11 cellular contexts compared by ENCODE assay signal in the genomic region with DNA sequence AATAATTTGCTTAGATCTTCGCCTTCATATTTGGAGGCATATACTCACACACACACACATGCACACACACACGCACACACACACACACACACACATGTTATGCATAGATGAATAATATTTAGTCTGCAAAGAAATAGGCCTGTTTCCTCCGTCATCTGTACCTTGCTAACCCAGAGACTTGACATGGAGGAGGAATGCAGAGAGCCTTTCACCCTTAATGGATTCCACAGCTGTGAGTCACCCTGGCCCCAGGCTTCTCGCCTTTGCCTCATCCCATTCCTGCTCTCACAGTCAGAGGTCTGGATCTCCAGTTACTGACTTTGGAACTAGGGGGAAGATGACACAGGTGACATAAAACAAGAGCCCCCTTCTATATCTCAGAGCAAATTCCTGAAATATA. TPM values are rescaled to one million over a fixed set of nuclear protein-coding genes. Genes with fewer than 3 reads are reported as not detected.
DNase-seq lines count a peak whose midpoint lies in the region; ATAC-seq, FAIRE-seq and TF ChIP-seq lines count a peak whose summit lies in the region.
"Had no signal": no experiment of that assay in that cellular context is flagged by ENCODE, and none has a peak within 500 bp of the region (broad histone marks: within the 10 kb centered on the region; RNA-seq: fewer than 3 reads in every experiment).

No MANE protein-coding gene starts in this region.

- peaks cover 60% of the 10 kb centered on the region for H3K79me2 ChIP-seq in keratinocyte (ENCODE audit: control insufficient read depth, insufficient read depth, low read length)

- H3K4me3 ChIP-seq in breast epithelium (no peak overlapping the region), keratinocyte (ENCODE audit: control insufficient read depth in 2 of 3, extremely low read depth in 1 of 3, insufficient read depth in 2 of 3, low read depth in 1 of 3, low read length in 3 of 3) (no peak overlapping the region), thoracic aorta (no peak overlapping the region)

- H3K27me3 ChIP-seq in breast epithelium = no peaks in the 10 kb centered on the region
- H3K27me3 ChIP-seq in keratinocyte (ENCODE audit: control insufficient read depth, extremely low read depth, insufficient read depth, low read length) = no peaks in the 10 kb centered on the region
- H3K27me3 ChIP-seq in thoracic aorta (replicated peaks; ENCODE audit: insufficient read depth) = no peaks in the 10 kb centered on the region

- no peak for TF ChIP-seq POLR2A in breast epithelium (IDR thresholded peaks at IDR 0.05)

- peak overlapping the region; percentile 75 for H3K4me2 ChIP-seq in keratinocyte (ENCODE audit: control insufficient read depth, extremely low read depth, insufficient read depth, low read depth, low read length)

- dilution Hi-C loops in keratinocyte (cut with MboI; ENCODE audit: extremely low pct_ligation_motif_present, low sequenced_read_pairs) = no loop called here

- H4K20me1 ChIP-seq in keratinocyte (ENCODE audit: control insufficient read depth, extremely low read depth, insufficient read depth, low read length) = no peaks in the 10 kb centered on the region

- H3K9ac ChIP-seq in keratinocyte (ENCODE audit: control insufficient read depth, extremely low read depth, insufficient read depth, low read length) = no peak overlapping the region

- no peaks in the 10 kb centered on the region for H3K9me1 ChIP-seq in keratinocyte (ENCODE audit: control insufficient read depth, extremely low read depth, insufficient read depth, low read length)

- H3K27ac ChIP-seq in breast epithelium (peak overlapping the region; percentile 82 to 90), keratinocyte (ENCODE audit: control insufficient read depth, insufficient read depth, low read length) (peak overlapping the region; percentile 88), thoracic aorta (no peak overlapping the region)

- peak; percentile 99 for FAIRE-seq in keratinocyte (lab: Jason Lieb, UNC)

- intact Hi-C loops in breast epithelium (cut with DNase I; ENCODE audit: low total_unique reads) = no loop called here

- ATAC-seq in thoracic aorta (ENCODE audit: insufficient number of reproducible peaks, low FRiP score, low read depth) (peak; percentile 49), HG02571 (IDR thresholded peaks at IDR 0.05; ENCODE audit: unreplicated experiment) (no peak)

- H3K36me3 ChIP-seq in breast epithelium (no peaks in the 10 kb centered on the region), keratinocyte (ENCODE audit: control insufficient read depth in 2 of 2, extremely low read depth in 1 of 2, insufficient read depth in 2 of 2, low read length in 2 of 2) (peaks cover 0 to under 1% of the 10 kb centered on the region in 2 experiments), thoracic aorta (no peaks in the 10 kb centered on the region)

- H3K9me3 ChIP-seq in breast epithelium = no peaks in the 10 kb centered on the region
- no peaks in the 10 kb centered on the region for H3K9me3 ChIP-seq in keratinocyte (ENCODE audit: control insufficient read depth, low read depth, low read length)
- H3K9me3 ChIP-seq in thoracic aorta = no peaks in the 10 kb centered on the region

- no peak for TF ChIP-seq CTCF in breast epithelium (IDR thresholded peaks at IDR 0.05)
- no peak for TF ChIP-seq CTCF in keratinocyte (optimal IDR thresholded peaks at IDR 0.05 in 1 of 3, IDR thresholded peaks at IDR 0.05 in 1 of 3, conservative IDR thresholded peaks at IDR 0.05 in 1 of 3; ENCODE audit: extremely low read depth in 1 of 3, insufficient read depth in 2 of 3, low read length in 3 of 3)
- no peak for TF ChIP-seq CTCF in thoracic aorta (IDR thresholded peaks at IDR 0.05)

- H3K4me1 ChIP-seq in breast epithelium = peaks cover 0 to 22% of the 10 kb centered on the region in 2 donors
- peaks cover 63% of the 10 kb centered on the region for H3K4me1 ChIP-seq in keratinocyte (ENCODE audit: control insufficient read depth, extremely low read depth, insufficient read depth, low read length)
- peaks cover 0 to 4% of the 10 kb centered on the region in 2 donors for H3K4me1 ChIP-seq in thoracic aorta (ENCODE audit: control insufficient read depth in 1 of 2, low read depth in 2 of 2)

- DNase-seq in HT-29 (ENCODE audit: low spot score) = peak; percentile 74
- DNase-seq in breast epithelium (ENCODE audit: low spot score in 2 of 2) = peak; percentile 86 to 93
- peak; percentile 98 for DNase-seq in keratinocyte (ENCODE audit: low read depth, low spot score)
- DNase-seq in thoracic aorta (ENCODE audit: low spot score) = no peak
- no peak for DNase-seq in NCI-H82 (lab: John Stamatoyannopoulos, UW)
- no peak for DNase-seq in NCI-H524 treated with DMSO at 0.1 percent for 48 hours (lab: John Stamatoyannopoulos, UW)
- no peak for DNase-seq in NCI-H1105 (lab: John Stamatoyannopoulos, UW)
- DNase-seq: activated T-cell treated with anti-CD3 and anti-CD28 coated beads, Interleukin-2, amount 50 U/mL, for 24 hours; NCI-H2029 treated with DMSO at 0.1 percent for 48 hours; posterior cingulate gyrus had no signal

- no peak overlapping the region for H2AFZ ChIP-seq in keratinocyte (ENCODE audit: control insufficient read depth, low read length)

RNA-seq across cellular contexts. Expression of a gene that starts 29.7 kb away (rescaled TPM):
- total RNA-seq in HT-29 (2014; rRNA removed; shearing (Covaris generic)) = 0.26 and 0.92 TPM in 2 replicates
- total RNA-seq in breast epithelium = 10 to 100 TPM in 2 of 3 donors, 1 to 10 TPM in 1; 9.0 to 36.4 (median 20.6) TPM
- 6.9 to 9.5 TPM (median 7.8 TPM) in 3 replicates for polyA plus RNA-seq in keratinocyte
- polyA plus RNA-seq in keratinocyte (2011; ENCODE audit: low read depth) = 7.5 TPM
- 7.5 and 7.9 TPM in 2 replicates for polyA plus RNA-seq in keratinocyte (2011; cell fraction: cytosol; rRNA removed)
- polyA plus RNA-seq in keratinocyte (2011; cell fraction: nucleus; rRNA removed) = 31.0 and 35.9 TPM in 2 replicates
- polyA plus RNA-seq in keratinocyte (2012; ENCODE audit: low replicate concordance) = 3.9 and 10.5 TPM in 2 replicates
- 28.3 to 79.5 TPM (median 44.0 TPM) in 3 replicates for polyA minus RNA-seq in keratinocyte
- 18.6 TPM for polyA minus RNA-seq in keratinocyte (2011; cell fraction: cytosol; rRNA and poly(A)+ RNA removed)
- polyA minus RNA-seq in keratinocyte (2011; cell fraction: nucleus; rRNA and poly(A)+ RNA removed) = 49.9 and 97.1 TPM in 2 replicates
- total RNA-seq in thoracic aorta = 10 to 100 TPM in 1 of 2 donors, 1 to 10 TPM in 1; 9.6 to 12.3 TPM

Comparison
In these comparisons a context has a peak if more than half of its experiments do, and no peak if none do; other contexts are left out.
1. DNase-seq: peak in HT-29 (single experiment), breast epithelium (2 of 2) and keratinocyte (single experiment); none in thoracic aorta (single experiment), NCI-H82 (single experiment), NCI-H524 treated with DMSO at 0.1 percent for 48 hours (single experiment) and NCI-H1105 (single experiment).
2. H3K27ac ChIP-seq: peak in breast epithelium (2 of 2) and keratinocyte (single experiment); none in thoracic aorta (0 of 2).